16 cellular contexts compared by ENCODE assay signal in the genomic region with DNA sequence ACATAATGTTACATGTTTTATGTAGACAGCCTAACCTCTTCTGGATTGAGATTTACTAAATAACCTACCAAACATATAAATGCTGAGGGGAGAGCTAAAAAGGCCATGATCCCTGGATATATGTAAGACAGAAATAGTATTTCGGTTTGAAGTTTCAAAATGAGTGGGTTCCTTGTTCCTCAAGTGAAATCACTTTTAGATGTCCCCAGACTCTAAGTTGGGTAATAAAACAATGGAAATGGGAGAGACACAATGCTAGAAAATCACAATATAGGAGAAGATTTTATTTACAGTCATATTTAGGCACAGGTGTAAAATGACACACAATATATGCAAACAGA. TPM values are rescaled to one million over a fixed set of nuclear protein-coding genes. Genes with fewer than 3 reads are reported as not detected.
A peak's percentile ranks its signal among the peaks of the same experiment; 100 is the strongest.
DNase-seq lines count a peak whose midpoint lies in the region; ATAC-seq and TF ChIP-seq lines count a peak whose summit lies in the region.
"Had no signal": no experiment of that assay in that cellular context is flagged by ENCODE, and none has a peak within 500 bp of the region (broad histone marks: within the 10 kb centered on the region; RNA-seq: fewer than 3 reads in every experiment).

No MANE protein-coding gene starts in this region.

- H3K36me3 ChIP-seq in SJSA1 = peaks cover 28% of the 10 kb centered on the region
- no peaks in the 10 kb centered on the region for H3K36me3 ChIP-seq in psoas muscle (ENCODE audit: insufficient read depth in 1 of 2, low read depth in 1 of 2)
- H3K36me3 ChIP-seq: ascending aorta, SJCRH30, tibial nerve had no signal

- intact Hi-C loops in psoas muscle (cut with DNase I) = no loop called here

- no peak for DNase-seq in SJSA1 (ENCODE audit: low read depth in 1 of 2, low spot score in 2 of 2)
- DNase-seq in pons (ENCODE audit: low spot score) = peak; percentile 73
- no peak for DNase-seq in activated CD4-positive, alpha-beta T cell treated with anti-CD3 and anti-CD28 coated beads for 1 hour
- no peak for DNase-seq in psoas muscle
- no peak for DNase-seq in activated gamma-delta T cell treated with Interleukin-2 at 50 U/mL for 16 hours
- DNase-seq: activated CD8-positive, alpha-beta T cell treated with anti-CD3 and anti-CD28 coated beads for 36 hours; NCI-H2029 treated with DMSO at 0.1 percent for 48 hours; NCI-H774; SJCRH30; stimulated activated CD4-positive, alpha-beta T cell treated with anti-CD3 and anti-CD28 coated beads, Interleukin-1b, Interleukin-23, amount 100 ng/mL, for 48 hours had no signal

- peak overlapping the region; percentile 97 for H3K27ac ChIP-seq in SJSA1
- H3K27ac ChIP-seq in psoas muscle = no peak overlapping the region
- H3K27ac ChIP-seq: ascending aorta, C4-2B, SJCRH30, tibial nerve had no signal

- H3K4me3 ChIP-seq in SJSA1 (no peak overlapping the region), psoas muscle (no peak overlapping the region)
- H3K4me3 ChIP-seq: ascending aorta, lung, SJCRH30, tibial nerve had no signal

- TF ChIP-seq CTCF in psoas muscle (IDR thresholded peaks at IDR 0.05) = no peak

- 70 to 95% (median 88%) methylated on average over 1 of the region's 1 CpG for WGBS in psoas muscle, 3 donors

- ATAC-seq in GM19351 (IDR thresholded peaks at IDR 0.05; ENCODE audit: unreplicated experiment) (peak; percentile 55), HG02973 (IDR thresholded peaks at IDR 0.05; ENCODE audit: unreplicated experiment) (peak; percentile 47), psoas muscle (no peak)
- ATAC-seq: activated CD8-positive, alpha-beta T cell treated with anti-CD3 and anti-CD28 coated beads for 36 hours had no signal

- H3K9me3 ChIP-seq in SJSA1 (replicated peaks) (no peaks in the 10 kb centered on the region), psoas muscle (no peaks in the 10 kb centered on the region)
- H3K9me3 ChIP-seq: ascending aorta, SJCRH30, tibial nerve had no signal

- no peaks in the 10 kb centered on the region for H3K27me3 ChIP-seq in SJSA1 (replicated peaks)
- H3K27me3 ChIP-seq in psoas muscle (ENCODE audit: insufficient read depth in 3 of 3, low read length in 2 of 3) = no peaks in the 10 kb centered on the region
- H3K27me3 ChIP-seq: ascending aorta, SJCRH30, tibial nerve had no signal

- H3K4me1 ChIP-seq in SJSA1 (replicated peaks) (peaks cover 21% of the 10 kb centered on the region), psoas muscle (no peaks in the 10 kb centered on the region)
- H3K4me1 ChIP-seq: ascending aorta had no signal

RNA-seq across cellular contexts. Expression of a gene that starts 56.5 kb away (rescaled TPM):
- total RNA-seq in SJSA1 (2014; rRNA removed; shearing (Covaris generic)) = 5.5 and 6.5 TPM in 2 replicates
- total RNA-seq in psoas muscle = 1 to 10 TPM in 2 of 4 donors, under 1 TPM in 2; 0.78 to 3.2 (median 1.1) TPM
- under 1 TPM; 0.17 to 0.35 (median 0.26) TPM for polyA plus RNA-seq in psoas muscle
- total RNA-seq: activated CD8-positive, alpha-beta T cell treated with anti-CD3 and anti-CD28 coated beads for 36 hours had no signal

Comparison
In these comparisons a context has a peak if more than half of its experiments do, and no peak if none do; other contexts are left out.
1. ATAC-seq: peak in GM19351 (single experiment) and HG02973 (single experiment); none in psoas muscle (0 of 4).